27 cellular contexts compared by ENCODE assay signal in the genomic region with DNA sequence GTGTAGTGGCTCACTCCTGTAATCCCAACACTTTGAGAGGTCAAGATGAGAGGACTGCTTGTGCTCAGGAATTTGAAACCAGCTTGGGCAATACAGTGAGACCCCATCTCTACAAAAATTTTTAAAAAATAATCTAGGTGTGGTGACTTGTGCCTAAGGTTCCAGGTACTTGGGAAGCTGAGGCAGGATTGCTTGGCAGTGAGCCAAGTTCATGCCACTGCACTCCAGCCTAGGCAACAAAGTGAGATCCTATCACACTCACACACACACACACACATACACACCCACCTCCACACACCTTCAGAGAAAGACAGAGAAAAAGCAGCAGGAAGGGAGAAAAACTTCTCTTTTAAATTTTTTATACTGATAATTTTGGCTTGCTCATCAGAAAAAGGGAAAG.
"Had no signal": no experiment of that assay in that cellular context is flagged by ENCODE, and none has a peak within 500 bp of the region (broad histone marks: within the 10 kb centered on the region; RNA-seq: fewer than 3 reads in every experiment).

No MANE protein-coding gene starts in this region.

- FAIRE-seq: keratinocyte had no signal

- H3K27me3 Mint-ChIP-seq: activated CD4-positive, alpha-beta T cell treated with anti-CD3 and anti-CD28 coated beads, Interleukin-2, amount 10 ng/mL, durations not matched to agents 7 days and 5 days; dendritic cell treated with granulocyte-macrophage colony-stimulating factor and Interleukin-4, amounts not matched to agents 40 ng/mL and 50 ng/mL, for 4 days; stimulated activated naive B cell treated with anti-CD40 and anti-IgM and Interleukin-4, amounts not matched to agents 10 μg/mL and 1 μg/mL and 100 μg/mL, for 72 hours had no signal

- H2AFZ ChIP-seq: parathyroid adenoma had no signal

- DNase-seq: activated CD4-positive, alpha-beta T cell treated with anti-CD3 and anti-CD28 coated beads, Interleukin-2, amount 10 ng/mL, durations not matched to agents 7 days and 5 days; activated CD8-positive, alpha-beta memory T cell treated with anti-CD3 and anti-CD28 coated beads, Interleukin-2, amount 50 U/mL, for 4 hours; activated naive CD4-positive, alpha-beta T cell; activated T-cell treated with anti-CD3 and anti-CD28 coated beads, Interleukin-2, amount 50 U/mL, for 1 hour; central memory CD4-positive, alpha-beta T cell; endodermal cell; foreskin fibroblast; hippocampal formation; left cardiac atrium; psoas muscle; stimulated activated CD4-positive, alpha-beta T cell treated with anti-CD3 and anti-CD28 coated beads, Interleukin-1b, Interleukin-23, amount 100 ng/mL, for 48 hours; stimulated activated CD4-positive, alpha-beta T cell treated with anti-CD3 and anti-CD28 coated beads, Interleukin-4, amount 100 ng/mL, for 4 hours; stimulated activated CD8-positive, alpha-beta memory T cell treated with anti-CD3 and anti-CD28 coated beads, Interleukin-4, amount 100 ng/mL, for 48 hours; stimulated activated naive B cell treated with anti-CD40 and anti-IgM and Interleukin-4, amounts not matched to agents 10 μg/mL and 1 μg/mL and 100 μg/mL, for 72 hours; stomach; thyroid gland; upper lobe of right lung had no signal

- H3K9me3 Mint-ChIP-seq: activated CD4-positive, alpha-beta T cell treated with anti-CD3 and anti-CD28 coated beads, Interleukin-2, amount 10 ng/mL, durations not matched to agents 7 days and 5 days; activated naive CD4-positive, alpha-beta T cell treated with anti-CD3 and anti-CD28 coated beads, Interleukin-2, amount 50 U/mL, for 72 hours; dendritic cell treated with granulocyte-macrophage colony-stimulating factor and Interleukin-4, amounts not matched to agents 40 ng/mL and 50 ng/mL, for 4 days; endodermal cell; neural crest cell; stimulated activated naive B cell treated with anti-CD40 and anti-IgM and Interleukin-4, amounts not matched to agents 10 μg/mL and 1 μg/mL and 100 μg/mL, for 72 hours had no signal

- H3K4me2 ChIP-seq: smooth muscle cell had no signal

- ATAC-seq: activated CD4-positive, CD25-positive, alpha-beta regulatory T cell treated with anti-CD3 and anti-CD28 coated beads, Interleukin-2, amount 50 U/mL, for 24 hours; activated naive CD4-positive, alpha-beta T cell treated with anti-CD3 and anti-CD28 coated beads, Interleukin-2, amount 50 U/mL, for 72 hours; esophagus mucosa; left cardiac atrium; psoas muscle; stimulated activated naive B cell treated with anti-CD40 and anti-IgM and Interleukin-4, amounts not matched to agents 10 μg/mL and 1 μg/mL and 100 μg/mL, for 72 hours; upper lobe of right lung had no signal

- H3K4me1 ChIP-seq: breast epithelium, upper lobe of right lung had no signal

- H3K9me3 ChIP-seq: breast epithelium, psoas muscle, stomach, thyroid gland, upper lobe of right lung had no signal

- H3K27ac Mint-ChIP-seq: activated CD4-positive, alpha-beta T cell treated with anti-CD3 and anti-CD28 coated beads, Interleukin-2, amount 10 ng/mL, durations not matched to agents 7 days and 5 days; dendritic cell treated with granulocyte-macrophage colony-stimulating factor and Interleukin-4, amounts not matched to agents 40 ng/mL and 50 ng/mL, for 4 days had no signal

- H3K27me3 ChIP-seq: breast epithelium, stomach, thyroid gland, upper lobe of right lung had no signal

- H3K36me3 ChIP-seq: breast epithelium had no signal

- H3K4me3 ChIP-seq: breast epithelium, psoas muscle, smooth muscle cell, stomach, thyroid gland, upper lobe of right lung had no signal

- H3K9ac ChIP-seq: parathyroid adenoma had no signal

- H3K4me3 Mint-ChIP-seq: activated CD4-positive, alpha-beta T cell treated with anti-CD3 and anti-CD28 coated beads, Interleukin-2, amount 10 ng/mL, durations not matched to agents 7 days and 5 days; dendritic cell treated with granulocyte-macrophage colony-stimulating factor and Interleukin-4, amounts not matched to agents 40 ng/mL and 50 ng/mL, for 4 days; endodermal cell; neural crest cell; stimulated activated naive B cell treated with anti-CD40 and anti-IgM and Interleukin-4, amounts not matched to agents 10 μg/mL and 1 μg/mL and 100 μg/mL, for 72 hours had no signal

- H3K27ac ChIP-seq: breast epithelium, parathyroid adenoma, psoas muscle, stomach, thyroid gland, upper lobe of right lung, VCaP had no signal
